ENCODE assay signal across 30 cellular contexts in genomic region chr20:18684775-18685174, GRCh38.
"Had no signal": no experiment of that assay in that cellular context is flagged by ENCODE, and none has a peak within 500 bp of the region (broad histone marks: within the 10 kb centered on the region; RNA-seq: fewer than 3 reads in every experiment).

No MANE protein-coding gene starts in this region.

- H3K27ac Mint-ChIP-seq: activated CD4-positive, alpha-beta memory T cell treated with anti-CD3 and anti-CD28 coated beads, Interleukin-2, amount 10 ng/mL, durations not matched to agents 7 days and 5 days; activated CD4-positive, alpha-beta T cell treated with anti-CD3 and anti-CD28 coated beads, Interleukin-2, amount 10 ng/mL, durations not matched to agents 7 days and 5 days; activated naive CD4-positive, alpha-beta T cell treated with anti-CD3 and anti-CD28 coated beads, Interleukin-2, amount 10 ng/mL, durations not matched to agents 7 days and 5 days; activated naive CD4-positive, alpha-beta T cell treated with anti-CD3 and anti-CD28 coated beads, Interleukin-2, amount 50 U/mL, for 72 hours; activated naive CD8-positive, alpha-beta T cell treated with anti-CD3 and anti-CD28 coated beads, Interleukin-2, amount 10 ng/mL, durations not matched to agents 7 days and 5 days; activated T-cell treated with anti-CD3 and anti-CD28 coated beads, Interleukin-2, amount 50 U/mL, for 24 hours; activated T-cell treated with anti-CD3 and anti-CD28 coated beads, Interleukin-2, amount 50 U/mL, for 72 hours; T-cell; T-helper 1 cell treated with Interleukin-12 subunit alpha and Interleukin-12 subunit beta and Interleukin-4 antibody, amounts not matched to agents 30 μg/mL and 1 μg/mL, for 36 hours; T-helper 2 cell treated with Interferon-gamma antibody and Interleukin-4, amounts not matched to agents 5 μg/mL and 100 μg/mL, for 36 hours had no signal

- H3K9me3 ChIP-seq: ascending aorta, breast epithelium, colonic mucosa, esophagus squamous epithelium, gastroesophageal sphincter had no signal

- H3K27me3 ChIP-seq: ascending aorta, breast epithelium, cardiac muscle cell, colonic mucosa, esophagus squamous epithelium, gastroesophageal sphincter had no signal

- H3K36me3 ChIP-seq: ascending aorta, breast epithelium, cardiac muscle cell, colonic mucosa, esophagus squamous epithelium, gastroesophageal sphincter had no signal

- H3K4me1 ChIP-seq: ascending aorta, breast epithelium, colonic mucosa, esophagus squamous epithelium, gastroesophageal sphincter had no signal

- H3K27me3 Mint-ChIP-seq: activated CD4-positive, alpha-beta memory T cell treated with anti-CD3 and anti-CD28 coated beads, Interleukin-2, amount 10 ng/mL, durations not matched to agents 7 days and 5 days; activated CD4-positive, alpha-beta T cell treated with anti-CD3 and anti-CD28 coated beads, Interleukin-2, amount 10 ng/mL, durations not matched to agents 7 days and 5 days; activated naive CD4-positive, alpha-beta T cell treated with anti-CD3 and anti-CD28 coated beads, Interleukin-2, amount 10 ng/mL, durations not matched to agents 7 days and 5 days; activated naive CD8-positive, alpha-beta T cell treated with anti-CD3 and anti-CD28 coated beads, Interleukin-2, amount 10 ng/mL, durations not matched to agents 7 days and 5 days; activated T-cell treated with anti-CD3 and anti-CD28 coated beads, Interleukin-2, amount 50 U/mL, for 24 hours; brain; T-cell had no signal

- H3K4me3 Mint-ChIP-seq: activated CD4-positive, alpha-beta memory T cell treated with anti-CD3 and anti-CD28 coated beads, Interleukin-2, amount 10 ng/mL, durations not matched to agents 7 days and 5 days; activated CD4-positive, alpha-beta T cell treated with anti-CD3 and anti-CD28 coated beads, Interleukin-2, amount 10 ng/mL, durations not matched to agents 7 days and 5 days; activated naive CD4-positive, alpha-beta T cell treated with anti-CD3 and anti-CD28 coated beads, Interleukin-2, amount 10 ng/mL, durations not matched to agents 7 days and 5 days; activated naive CD8-positive, alpha-beta T cell treated with anti-CD3 and anti-CD28 coated beads, Interleukin-2, amount 10 ng/mL, durations not matched to agents 7 days and 5 days; activated T-cell treated with anti-CD3 and anti-CD28 coated beads, Interleukin-2, amount 50 U/mL, for 24 hours; activated T-cell treated with anti-CD3 and anti-CD28 coated beads, Interleukin-2, amount 50 U/mL, for 72 hours; brain; T-cell; T-helper 1 cell treated with Interleukin-12 subunit alpha and Interleukin-12 subunit beta and Interleukin-4 antibody, amounts not matched to agents 30 μg/mL and 1 μg/mL, for 36 hours; T-helper 2 cell treated with Interferon-gamma antibody and Interleukin-4, amounts not matched to agents 5 μg/mL and 100 μg/mL, for 36 hours had no signal

- H3K27ac ChIP-seq: ascending aorta, breast epithelium, cardiac muscle cell, colonic mucosa, epithelial cell of prostate, esophagus squamous epithelium, gastroesophageal sphincter had no signal

- H3K4me3 ChIP-seq: ascending aorta, breast epithelium, cardiac muscle cell, colonic mucosa, esophagus squamous epithelium, gastroesophageal sphincter had no signal

- H3K9me3 Mint-ChIP-seq: activated CD4-positive, alpha-beta memory T cell treated with anti-CD3 and anti-CD28 coated beads, Interleukin-2, amount 10 ng/mL, durations not matched to agents 7 days and 5 days; activated CD4-positive, alpha-beta T cell treated with anti-CD3 and anti-CD28 coated beads, Interleukin-2, amount 10 ng/mL, durations not matched to agents 7 days and 5 days; activated naive CD4-positive, alpha-beta T cell treated with anti-CD3 and anti-CD28 coated beads, Interleukin-2, amount 10 ng/mL, durations not matched to agents 7 days and 5 days; activated naive CD4-positive, alpha-beta T cell treated with anti-CD3 and anti-CD28 coated beads, Interleukin-2, amount 50 U/mL, for 72 hours; activated naive CD8-positive, alpha-beta T cell treated with anti-CD3 and anti-CD28 coated beads, Interleukin-2, amount 10 ng/mL, durations not matched to agents 7 days and 5 days; activated T-cell treated with anti-CD3 and anti-CD28 coated beads, Interleukin-2, amount 50 U/mL, for 24 hours; activated T-cell treated with anti-CD3 and anti-CD28 coated beads, Interleukin-2, amount 50 U/mL, for 72 hours; brain; T-cell; T-helper 1 cell treated with Interleukin-12 subunit alpha and Interleukin-12 subunit beta and Interleukin-4 antibody, amounts not matched to agents 30 μg/mL and 1 μg/mL, for 36 hours; T-helper 2 cell treated with Interferon-gamma antibody and Interleukin-4, amounts not matched to agents 5 μg/mL and 100 μg/mL, for 36 hours had no signal

- H3K36me3 Mint-ChIP-seq: activated naive CD4-positive, alpha-beta T cell treated with anti-CD3 and anti-CD28 coated beads, Interleukin-2, amount 10 ng/mL, durations not matched to agents 7 days and 5 days; activated naive CD4-positive, alpha-beta T cell treated with anti-CD3 and anti-CD28 coated beads, Interleukin-2, amount 50 U/mL, for 72 hours; brain had no signal

- ATAC-seq: activated naive CD4-positive, alpha-beta T cell treated with anti-CD3 and anti-CD28 coated beads, Interleukin-2, amount 50 U/mL, for 72 hours; activated T-cell treated with anti-CD3 and anti-CD28 coated beads, Interleukin-2, amount 50 U/mL, for 72 hours; gastroesophageal sphincter; T-cell had no signal

- DNase-seq: activated CD4-positive, alpha-beta memory T cell treated with anti-CD3 and anti-CD28 coated beads, Interleukin-2, amount 10 ng/mL, durations not matched to agents 7 days and 5 days; activated CD4-positive, alpha-beta T cell treated with anti-CD3 and anti-CD28 coated beads for 1 hour; activated CD4-positive, alpha-beta T cell treated with anti-CD3 and anti-CD28 coated beads for 4 hours; activated CD4-positive, alpha-beta T cell treated with anti-CD3 and anti-CD28 coated beads, Interleukin-2, amount 10 ng/mL, durations not matched to agents 7 days and 5 days; activated CD4-positive, alpha-beta T cell treated with anti-CD3 and anti-CD28 coated beads, Interleukin-2, amount 50 U/mL, for 4 hours; activated CD8-positive, alpha-beta memory T cell treated with anti-CD3 and anti-CD28 coated beads, Interleukin-2, amount 50 U/mL, for 48 hours; activated gamma-delta T cell; activated naive CD4-positive, alpha-beta T cell; activated naive CD4-positive, alpha-beta T cell treated with anti-CD3 and anti-CD28 coated beads, Interleukin-2, amount 10 ng/mL, durations not matched to agents 7 days and 5 days; activated naive CD8-positive, alpha-beta T cell treated with anti-CD3 and anti-CD28 coated beads, Interleukin-2, amount 10 ng/mL, durations not matched to agents 7 days and 5 days; activated T-cell treated with anti-CD3 and anti-CD28 coated beads for 4 hours; activated T-cell treated with anti-CD3 and anti-CD28 coated beads, Interleukin-2, amount 50 U/mL, for 24 hours; activated T-cell treated with anti-CD3 and anti-CD28 coated beads, Interleukin-2, amount 50 U/mL, for 72 hours; central memory CD4-positive, alpha-beta T cell; cerebellar nuclear complex; colonic mucosa; effector CD8-positive, alpha-beta T cell; esophagus squamous epithelium; foreskin melanocyte; T-cell; T1000 had no signal

- H3K4me1 Mint-ChIP-seq: activated CD4-positive, alpha-beta memory T cell treated with anti-CD3 and anti-CD28 coated beads, Interleukin-2, amount 10 ng/mL, durations not matched to agents 7 days and 5 days; activated CD4-positive, alpha-beta T cell treated with anti-CD3 and anti-CD28 coated beads, Interleukin-2, amount 10 ng/mL, durations not matched to agents 7 days and 5 days; activated naive CD4-positive, alpha-beta T cell treated with anti-CD3 and anti-CD28 coated beads, Interleukin-2, amount 10 ng/mL, durations not matched to agents 7 days and 5 days; activated naive CD8-positive, alpha-beta T cell treated with anti-CD3 and anti-CD28 coated beads, Interleukin-2, amount 10 ng/mL, durations not matched to agents 7 days and 5 days had no signal
